Comparison of ENCODE assay signal across 8 cellular contexts in genomic region chr6:99746261-99746895, GRCh38.
A peak's percentile ranks its signal among the peaks of the same experiment; 100 is the strongest.
DNase-seq lines count a peak whose midpoint lies in the region; ATAC-seq lines count a peak whose summit lies in the region.

No MANE protein-coding gene starts in this region.

- DNase-seq in COLO668 (lab: John Stamatoyannopoulos, UW; ENCODE audit: unreplicated experiment) (peak; percentile 41), NCI-H510A treated with DMSO at 0.1 percent for 48 hours (lab: John Stamatoyannopoulos, UW) (peak; percentile 59), dermis microvascular lymphatic vessel endothelial cell (ENCODE audit: low read depth in 2 of 2) (peak; percentile 67 to 73), lung microvascular endothelial cell (ENCODE audit: low read depth in 2 of 2) (peak; percentile 78 to 81)
- DNase-seq in activated CD4-positive, alpha-beta T cell treated with anti-CD3 and anti-CD28 coated beads for 24 hours (ENCODE audit: low read depth in 2 of 2): peak; percentile 13 to 43
- peak; percentile 1 to 11 for DNase-seq in stimulated activated CD8-positive, alpha-beta memory T cell treated with anti-CD3 and anti-CD28 coated beads, Interleukin-2, amount 100 ng/mL, for 48 hours (ENCODE audit: low read depth in 2 of 2)

- ATAC-seq in GM19395 (IDR thresholded peaks at IDR 0.05; ENCODE audit: unreplicated experiment) (peak; percentile 97), HG03439 (IDR thresholded peaks at IDR 0.05; ENCODE audit: unreplicated experiment) (peak; percentile 94)

Comparison
In these comparisons a context has a peak if more than half of its experiments do, and no peak if none do; other contexts are left out.
1. Peak in every context shown above with its lines: DNase-seq and ATAC-seq.
2. DNase-seq: peak in every context shown above with its lines; median percentile 80 in lung microvascular endothelial cell; 70 in dermis microvascular lymphatic vessel endothelial cell; 59 in NCI-H510A treated with DMSO at 0.1 percent for 48 hours; 41 in COLO668; 28 in activated CD4-positive, alpha-beta T cell treated with anti-CD3 and anti-CD28 coated beads for 24 hours; 6 in stimulated activated CD8-positive, alpha-beta memory T cell treated with anti-CD3 and anti-CD28 coated beads, Interleukin-2, amount 100 ng/mL, for 48 hours.